8 cellular contexts compared by ENCODE assay signal in the genomic region with DNA sequence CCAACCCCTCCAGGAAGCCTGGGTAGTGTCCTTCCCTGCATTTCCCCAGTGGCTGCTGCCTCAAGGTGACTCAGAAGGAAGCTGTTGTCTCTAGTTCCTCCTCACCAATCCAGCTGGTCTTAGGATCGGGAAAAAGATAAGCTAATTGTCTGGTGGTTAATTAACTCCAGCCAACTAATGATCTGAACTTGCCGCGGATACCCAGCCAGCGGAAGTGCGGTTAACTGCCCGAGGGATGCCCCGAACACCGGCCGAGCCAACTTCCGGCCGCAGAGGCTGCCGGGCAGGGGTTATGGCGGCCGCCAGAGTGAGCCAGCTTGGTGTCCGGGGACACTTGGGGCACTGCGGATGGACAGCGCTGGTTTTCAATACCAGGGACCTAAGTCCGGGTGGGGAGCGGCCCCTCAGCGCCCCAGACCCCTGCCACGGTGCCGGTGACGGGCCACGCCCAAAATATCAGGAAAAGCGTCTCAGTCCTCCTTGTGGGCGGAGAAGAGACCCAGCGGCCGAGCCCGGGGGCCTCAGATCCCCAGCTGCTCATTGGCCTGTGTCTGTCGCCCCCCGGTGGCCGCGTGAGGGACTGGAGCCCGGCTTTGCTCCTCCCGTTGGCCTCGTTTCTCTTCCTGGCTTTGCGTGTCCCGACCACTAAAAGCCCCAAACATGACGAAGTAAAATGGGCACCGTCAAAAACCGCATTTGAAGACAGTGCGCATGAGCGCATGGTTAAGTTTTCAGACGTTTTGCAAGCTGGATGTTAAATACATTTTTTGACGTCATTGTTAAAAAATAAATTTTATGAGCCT. TPM values are rescaled to one million over a fixed set of nuclear protein-coding genes. Genes with fewer than 3 reads are reported as not detected.
DNase-seq lines count a peak whose midpoint lies in the region; ATAC-seq and TF ChIP-seq lines count a peak whose summit lies in the region.

No MANE protein-coding gene starts in this region.

- H3K4me3 Mint-ChIP-seq in activated CD4-positive, alpha-beta memory T cell treated with anti-CD3 and anti-CD28 coated beads for 36 hours, result peak overlapping the region; percentile 91

- H3K4me3 ChIP-seq in duodenal mucosa (ENCODE audit: low read depth in 1 of 2, low read length in 2 of 2) (peak overlapping the region; percentile 63 to 86), lower leg skin (ENCODE audit: low read depth, poor library complexity, severe bottlenecking) (peak overlapping the region; percentile 14)

- no peak for TF ChIP-seq POLR2A in lower leg skin (IDR thresholded peaks at IDR 0.05)

- H3K27ac Mint-ChIP-seq in activated CD4-positive, alpha-beta memory T cell treated with anti-CD3 and anti-CD28 coated beads for 36 hours, result peak overlapping the region; percentile 90

- CTCF ChIA-PET in activated CD4-positive, alpha-beta memory T cell treated with anti-CD3 and anti-CD28 coated beads for 36 hours (lab: Charles Lee), result interaction anchor here (0.7 to 2.3 kb wide), 28 partner anchors 11 to 186 kb away, joined by 3 to 60 read pairs (median 6); a partner anchor contains a TSS

- no peaks in the 10 kb centered on the region for H3K9me3 Mint-ChIP-seq in activated CD4-positive, alpha-beta memory T cell treated with anti-CD3 and anti-CD28 coated beads for 36 hours

- TF ChIP-seq CTCF in C4-2B (conservative IDR thresholded peaks at IDR 0.05), result peak; percentile 98
- TF ChIP-seq CTCF in lower leg skin (IDR thresholded peaks at IDR 0.05), result peak in 1 of 3 donors; percentile 96

- no peaks in the 10 kb centered on the region for H3K36me3 ChIP-seq in duodenal mucosa (ENCODE audit: control insufficient read depth in 1 of 2, insufficient read depth in 2 of 2, low read length in 2 of 2)

- WGBS in lower leg skin, 2 donors, result 0 to 1% methylated on average over 40 to 43 of the region's 45 CpGs

- intact Hi-C loops in activated CD4-positive, alpha-beta memory T cell treated with anti-CD3 and anti-CD28 coated beads for 36 hours (cut with micrococcal nuclease), result loop anchor here (1.0 to 10.0 kb wide), 6 partner anchors 29 to 203 kb away; a partner anchor contains a TSS
- intact Hi-C loops in lower leg skin (cut with DNase I; ENCODE audit: low total_unique reads), result no loop called here

- DNase-seq in NCI-H774 (lab: John Stamatoyannopoulos, UW) (peak; percentile 66), lower leg skin (ENCODE audit: low spot score in 2 of 2) (peak; percentile 90 to 99)
- DNase-seq in activated CD4-positive, alpha-beta memory T cell treated with anti-CD3 and anti-CD28 coated beads for 36 hours, result peak; percentile 99
- peak; percentile 86 to 95 for DNase-seq in stimulated activated CD4-positive, alpha-beta T cell treated with anti-CD3 and anti-CD28 coated beads, Interleukin-4, amount 100 ng/mL, for 4 hours

- peaks cover 0 to 4% of the 10 kb centered on the region in 2 donors for H3K27me3 ChIP-seq in duodenal mucosa (ENCODE audit: control insufficient read depth in 1 of 2, insufficient read depth in 2 of 2, low read length in 2 of 2)

- POLR2A ChIA-PET in activated CD4-positive, alpha-beta memory T cell treated with anti-CD3 and anti-CD28 coated beads for 36 hours (lab: Charles Lee), result interaction anchor here (0.6 to 2.0 kb wide), 10 partner anchors 14 to 204 kb away, joined by 3 to 19 read pairs (median 4); a partner anchor contains a TSS

- H3K27ac ChIP-seq in C4-2B (peak overlapping the region; percentile 82), duodenal mucosa (ENCODE audit: low read depth, low read length) (peak overlapping the region; percentile 93)

- no peaks in the 10 kb centered on the region for H3K9me3 ChIP-seq in duodenal mucosa (ENCODE audit: control insufficient read depth in 1 of 2, low read length in 2 of 2)

- H3K4me1 Mint-ChIP-seq in activated CD4-positive, alpha-beta memory T cell treated with anti-CD3 and anti-CD28 coated beads for 36 hours (ENCODE audit: low read depth), result peaks cover 12% of the 10 kb centered on the region

- H3K36me3 Mint-ChIP-seq in activated CD4-positive, alpha-beta memory T cell treated with anti-CD3 and anti-CD28 coated beads for 36 hours, result no peaks in the 10 kb centered on the region

- ATAC-seq in GM19328 (IDR thresholded peaks at IDR 0.05; ENCODE audit: unreplicated experiment) (peak; percentile 82), HG03558 (IDR thresholded peaks at IDR 0.05; ENCODE audit: extremely low read depth, unreplicated experiment) (peak; percentile 69)

- H3K27me3 Mint-ChIP-seq in activated CD4-positive, alpha-beta memory T cell treated with anti-CD3 and anti-CD28 coated beads for 36 hours, result no peaks in the 10 kb centered on the region

- H3K4me1 ChIP-seq in duodenal mucosa (ENCODE audit: control insufficient read depth in 1 of 2, insufficient read depth in 2 of 2, low read length in 2 of 2), result peaks cover 4 to 5% of the 10 kb centered on the region in 2 donors

- H3K9ac ChIP-seq in duodenal mucosa (ENCODE audit: low read depth in 1 of 2, low read length in 2 of 2), result peak overlapping the region; percentile 51 to 71

RNA-seq across cellular contexts. Expression of a gene that starts 10.2 kb away (rescaled TPM):
- total RNA-seq in activated CD4-positive, alpha-beta memory T cell treated with anti-CD3 and anti-CD28 coated beads for 36 hours, result under 1 TPM; 0.24 to 0.38 TPM
- 1 to 10 TPM; 2.3 to 6.7 (median 4.6) TPM for total RNA-seq in lower leg skin

RNA-seq across cellular contexts. Expression of a gene that starts 14.8 kb away (rescaled TPM):
- 10 to 100 TPM; 19.1 to 19.4 TPM for total RNA-seq in activated CD4-positive, alpha-beta memory T cell treated with anti-CD3 and anti-CD28 coated beads for 36 hours
- 10 to 100 TPM; 36.4 to 44.6 (median 40.3) TPM for total RNA-seq in lower leg skin

RNA-seq across cellular contexts. Expression of a gene that starts 38.1 kb away (rescaled TPM):
- total RNA-seq in activated CD4-positive, alpha-beta memory T cell treated with anti-CD3 and anti-CD28 coated beads for 36 hours, result 1 to 10 TPM; 2.6 to 3.0 TPM
- total RNA-seq in lower leg skin, result 10 to 100 TPM in 3 of 4 donors, 1 to 10 TPM in 1; 5.6 to 67.9 (median 19.4) TPM

RNA-seq across cellular contexts. Expression of a gene that starts 43.5 kb away (rescaled TPM):
- total RNA-seq in activated CD4-positive, alpha-beta memory T cell treated with anti-CD3 and anti-CD28 coated beads for 36 hours, result 10 to 100 TPM; 49.2 to 52.2 TPM
- total RNA-seq in lower leg skin, result 10 to 100 TPM; 36.9 to 61.4 (median 46.0) TPM

RNA-seq across cellular contexts. Expression of a gene that starts 51.2 kb away (rescaled TPM):
- 1 to 10 TPM; 4.7 to 6.2 TPM for total RNA-seq in activated CD4-positive, alpha-beta memory T cell treated with anti-CD3 and anti-CD28 coated beads for 36 hours
- total RNA-seq in lower leg skin, result under 1 TPM in 1 of 4 donors, not detected in 3; 0.63 TPM

Comparison
In these comparisons a context has a peak if more than half of its experiments do, and no peak if none do; other contexts are left out.
1. Peak in every context shown above with its lines: DNase-seq, ATAC-seq, H3K4me3 ChIP-seq and H3K27ac ChIP-seq.